ENCODE assay signal across 8 cellular contexts in genomic region chr1:10429868-10430215, GRCh38. TPM values are rescaled to one million over a fixed set of nuclear protein-coding genes. Genes with fewer than 3 reads are reported as not detected.
DNase-seq lines count a peak whose midpoint lies in the region; ATAC-seq, FAIRE-seq and TF ChIP-seq lines count a peak whose summit lies in the region.
"Had no signal": no experiment of that assay in that cellular context is flagged by ENCODE, and none has a peak within 500 bp of the region (broad histone marks: within the 10 kb centered on the region; RNA-seq: fewer than 3 reads in every experiment).

No MANE protein-coding gene starts in this region.

- H3K9me3 ChIP-seq in ascending aorta = no peaks in the 10 kb centered on the region
- H3K9me3 ChIP-seq in right lobe of liver = no peaks in the 10 kb centered on the region
- H3K9me3 ChIP-seq in testis = no peaks in the 10 kb centered on the region

- H3K36me3 ChIP-seq in ascending aorta (no peaks in the 10 kb centered on the region), right lobe of liver (no peaks in the 10 kb centered on the region), testis (ENCODE audit: low read depth, missing control alignments) (no peaks in the 10 kb centered on the region)

- intact Hi-C loops in ascending aorta (cut with DNase I) (loop anchor here (1.0 to 5.0 kb wide), 5 partner anchors 31 to 553 kb away; partner anchors contain the start of genes DFFA and PGD), right lobe of liver (cut with DNase I) (loop anchor here (5.0 to 10.0 kb wide), 3 partner anchors 55 to 67 kb away; no protein-coding TSS in a partner anchor), testis (cut with DNase I; ENCODE audit: low total_unique reads) (loop anchor here (5.0 kb wide), 1 partner anchor 53 kb away; no protein-coding TSS in a partner anchor)

- H3K27ac ChIP-seq in ascending aorta = no peak overlapping the region
- no peak overlapping the region for H3K27ac ChIP-seq in right lobe of liver
- H3K27ac ChIP-seq in testis = peak overlapping the region; percentile 71 to 73

- TF ChIP-seq CTCF in ascending aorta (IDR thresholded peaks at IDR 0.05) (no peak), right lobe of liver (IDR thresholded peaks at IDR 0.05) (no peak), testis (IDR thresholded peaks at IDR 0.05) (no peak)

- peak; percentile 14 for ATAC-seq in GM18520 (IDR thresholded peaks at IDR 0.05; ENCODE audit: unreplicated experiment)
- ATAC-seq in HG03280 (IDR thresholded peaks at IDR 0.05; ENCODE audit: unreplicated experiment) = peak; percentile 2
- ATAC-seq in right lobe of liver = peak in 1 of 4 donors; percentile 2

- TF ChIP-seq POLR2A in right lobe of liver (IDR thresholded peaks at IDR 0.05) = no peak
- TF ChIP-seq POLR2A in testis (IDR thresholded peaks at IDR 0.05) = no peak

- 30% methylated on average over 7 of the region's 16 CpGs for WGBS in right lobe of liver (ENCODE audit: insufficient coverage, low coverage, low lambda C conversion rate, missing lambda C conversion rate)
- WGBS in testis, 2 donors = 8 to 16% methylated on average over 16 of the region's 16 CpGs

- no peak for FAIRE-seq in GM19239 (lab: Jason Lieb, UNC)

- H3K4me1 ChIP-seq in ascending aorta = peaks cover 5 to 12% of the 10 kb centered on the region in 2 donors
- H3K4me1 ChIP-seq in right lobe of liver = peaks cover 0 to 7% (median 0%) of the 10 kb centered on the region in 4 donors
- peaks cover 13% of the 10 kb centered on the region for H3K4me1 ChIP-seq in testis

- H3K27me3 ChIP-seq in ascending aorta (no peaks in the 10 kb centered on the region), right lobe of liver (no peaks in the 10 kb centered on the region), testis (no peaks in the 10 kb centered on the region)

- DNase-seq in ascending aorta (ENCODE audit: low spot score in 2 of 2) = no peak
- DNase-seq in right lobe of liver = no peak
- DNase-seq in testis = no peak
- no peak for DNase-seq in GM19239 (ENCODE audit: insufficient read length, low spot score)
- DNase-seq in middle frontal gyrus (ENCODE audit: extremely low spot score, low spot score) = no peak

- H3K4me3 ChIP-seq in ascending aorta = peak overlapping the region; percentile 84 to 97
- peak overlapping the region; percentile 84 to 95 (median 89) for H3K4me3 ChIP-seq in right lobe of liver
- peak overlapping the region; percentile 61 to 74 for H3K4me3 ChIP-seq in testis

RNA-seq across cellular contexts. Expression of gene CENPS, which starts 0.4 kb away (rescaled TPM):
- total RNA-seq in ascending aorta = not detected
- 1 to 10 TPM; 1.8 to 9.3 (median 5.7) TPM for total RNA-seq in right lobe of liver
- total RNA-seq in testis = 10 to 100 TPM; 26.4 to 49.6 TPM
- polyA plus RNA-seq in testis (ENCODE audit: insufficient read depth, low read depth, low replicate concordance) = 125 TPM

RNA-seq across cellular contexts. Expression of gene CORT, which starts 20.0 kb away (rescaled TPM):
- total RNA-seq in ascending aorta (not detected), right lobe of liver (under 1 TPM in 1 of 6 experiments, not detected in 5; 0.17 TPM), testis (1 to 10 TPM in 1 of 2 donors, under 1 TPM in 1; 0.62 to 1.4 TPM)
- polyA plus RNA-seq in testis (ENCODE audit: insufficient read depth, low read depth, low replicate concordance) = 0.98 TPM
- total RNA-seq: subcutaneous adipose tissue had no signal

RNA-seq across cellular contexts. Expression of gene PGD, which starts 31.0 kb away (rescaled TPM):
- 152 TPM for total RNA-seq in ascending aorta
- total RNA-seq in right lobe of liver = 100 to 1,000 TPM in 1 of 6 experiments, 10 to 100 TPM in 5; 51.9 to 151 (median 72.0) TPM
- total RNA-seq in testis = 100 to 1,000 TPM; 209 to 241 TPM
- 208 TPM for polyA plus RNA-seq in testis (ENCODE audit: insufficient read depth, low read depth, low replicate concordance)

RNA-seq across cellular contexts. Expression of gene DFFA, which starts 42.5 kb away (rescaled TPM):
- total RNA-seq in ascending aorta = 11.8 TPM
- 10 to 100 TPM; 14.1 to 24.8 (median 16.9) TPM for total RNA-seq in right lobe of liver
- 10 to 100 TPM; 31.1 to 34.9 TPM for total RNA-seq in testis
- 27.3 TPM for polyA plus RNA-seq in testis (ENCODE audit: insufficient read depth, low read depth, low replicate concordance)

RNA-seq across cellular contexts. Expression of gene PEX14, which starts 44.9 kb away (rescaled TPM):
- total RNA-seq in ascending aorta = 10.6 TPM
- total RNA-seq in right lobe of liver = 10 to 100 TPM; 10.5 to 26.5 (median 16.5) TPM
- 10 to 100 TPM; 30.3 to 39.8 TPM for total RNA-seq in testis
- 28.6 TPM for polyA plus RNA-seq in testis (ENCODE audit: insufficient read depth, low read depth, low replicate concordance)

Comparison
In these comparisons a context has a peak if more than half of its experiments do, and no peak if none do; other contexts are left out.
1. H3K27ac ChIP-seq: peak in testis (2 of 2); none in ascending aorta (0 of 2) and right lobe of liver (0 of 3).
2. Peak in every context shown above with its lines, with median percentiles within 50 percentile points of each other: H3K4me3 ChIP-seq.